Comparison of ENCODE assay signal across 1 cellular context in the genomic region with DNA sequence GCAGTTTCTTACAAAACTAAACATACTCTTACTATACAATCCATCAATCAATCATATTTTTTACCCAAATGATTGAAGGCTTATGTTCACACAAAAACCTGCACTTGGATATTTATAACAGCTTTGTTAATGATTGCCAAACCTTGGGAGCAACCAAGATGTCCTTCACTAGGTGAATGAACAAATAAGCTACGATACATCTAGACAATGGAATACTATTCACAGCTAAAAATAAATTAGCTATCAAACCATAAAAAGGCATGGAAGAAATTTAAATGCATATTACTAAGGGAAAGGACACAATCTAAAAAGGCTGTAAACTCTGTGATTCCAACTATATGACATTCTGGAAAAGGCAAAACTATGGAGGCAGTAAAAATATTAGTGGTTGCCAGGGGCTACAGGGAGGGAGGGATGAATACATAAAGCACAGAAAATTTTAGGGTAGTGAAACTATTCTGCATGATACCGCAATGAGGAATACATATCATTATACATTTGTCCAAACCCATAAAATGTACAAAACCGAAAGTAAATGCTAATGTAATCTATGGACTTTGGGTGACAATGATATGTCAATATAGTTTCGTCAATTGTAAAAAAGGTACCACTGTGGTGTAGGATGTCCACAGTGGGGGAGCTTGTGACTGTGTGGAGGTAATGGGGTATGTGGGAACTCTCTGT.
TF ChIP-seq lines count a peak whose summit lies in the region.

No MANE protein-coding gene starts in this region.

TF ChIP-seq in HepG2, 621 proteins besides CTCF, POLR2A, EP300 and RAD21 (continued from another document):
- TF ChIP-seq, protein P1, sequence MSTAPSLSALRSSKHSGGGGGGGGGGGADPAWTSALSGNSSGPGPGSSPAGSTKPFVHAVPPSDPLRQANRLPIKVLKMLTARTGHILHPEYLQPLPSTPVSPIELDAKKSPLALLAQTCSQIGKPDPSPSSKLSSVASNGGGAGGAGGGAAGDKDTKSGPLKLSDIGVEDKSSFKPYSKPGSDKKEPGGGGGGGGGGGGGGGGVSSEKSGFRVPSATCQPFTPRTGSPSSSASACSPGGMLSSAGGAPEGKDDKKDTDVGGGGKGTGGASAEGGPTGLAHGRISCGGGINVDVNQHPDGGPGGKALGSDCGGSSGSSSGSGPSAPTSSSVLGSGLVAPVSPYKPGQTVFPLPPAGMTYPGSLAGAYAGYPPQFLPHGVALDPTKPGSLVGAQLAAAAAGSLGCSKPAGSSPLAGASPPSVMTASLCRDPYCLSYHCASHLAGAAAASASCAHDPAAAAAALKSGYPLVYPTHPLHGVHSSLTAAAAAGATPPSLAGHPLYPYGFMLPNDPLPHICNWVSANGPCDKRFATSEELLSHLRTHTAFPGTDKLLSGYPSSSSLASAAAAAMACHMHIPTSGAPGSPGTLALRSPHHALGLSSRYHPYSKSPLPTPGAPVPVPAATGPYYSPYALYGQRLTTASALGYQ (CRISPR knock-in tag; IDR thresholded peaks at IDR 0.05) = no peak
- TF ChIP-seq AKAP8 (CRISPR knock-in tag; IDR thresholded peaks at IDR 0.05) (no peak), SRSF1 (optimal IDR thresholded peaks at IDR 0.05; ENCODE audit: low read depth, low read length) (no peak), ZNF160 (CRISPR knock-in tag; IDR thresholded peaks at IDR 0.05) (no peak), AGO1 (IDR thresholded peaks at IDR 0.05; ENCODE audit: low read depth, low read length, poor library complexity, severe bottlenecking) (no peak), ZKSCAN1 (IDR thresholded peaks at IDR 0.05; ENCODE audit: low read length) (no peak), TP53 (CRISPR knock-in tag; conservative IDR thresholded peaks at IDR 0.05) (no peak)
